25 cellular contexts compared by ENCODE assay signal in genomic region chr3:123159926-123160635, GRCh38. TPM values are rescaled to one million over a fixed set of nuclear protein-coding genes. Genes with fewer than 3 reads are reported as not detected.
DNase-seq lines count a peak whose midpoint lies in the region; ATAC-seq and TF ChIP-seq lines count a peak whose summit lies in the region.
"Had no signal": no experiment of that assay in that cellular context is flagged by ENCODE, and none has a peak within 500 bp of the region (broad histone marks: within the 10 kb centered on the region; RNA-seq: fewer than 3 reads in every experiment).

No MANE protein-coding gene starts in this region.

- no peak overlapping the region for H2AFZ ChIP-seq in hepatocyte

- H4K20me1 ChIP-seq in hepatocyte (ENCODE audit: insufficient read depth, poor library complexity, severe bottlenecking) = no peaks in the 10 kb centered on the region

- no peaks in the 10 kb centered on the region for H3K9me2 ChIP-seq in hepatocyte (replicated peaks; ENCODE audit: insufficient read depth)

- no peak for TF ChIP-seq CTCF in esophagus muscularis mucosa (IDR thresholded peaks at IDR 0.05)
- TF ChIP-seq CTCF in hepatocyte (IDR thresholded peaks at IDR 0.05; ENCODE audit: poor library complexity) = no peak
- TF ChIP-seq CTCF in left lung (IDR thresholded peaks at IDR 0.05) = no peak

- 91% methylated on average over 9 of the region's 9 CpGs for WGBS in esophagus muscularis mucosa
- 90% methylated on average over 9 of the region's 9 CpGs for WGBS in hepatocyte (ENCODE audit: low lambda C conversion rate, missing lambda C conversion rate)

- no peaks in the 10 kb centered on the region for H3K4me1 ChIP-seq in esophagus muscularis mucosa
- peaks cover 24% of the 10 kb centered on the region for H3K4me1 ChIP-seq in hepatocyte (ENCODE audit: insufficient read depth)
- H3K4me1 ChIP-seq in left lung = peaks cover 0 to 6% of the 10 kb centered on the region in 2 donors
- H3K4me1 ChIP-seq: SJSA1 had no signal

- no peak overlapping the region for H3K27ac ChIP-seq in esophagus muscularis mucosa (replicated peaks in 1 of 4)
- no peak overlapping the region for H3K27ac ChIP-seq in hepatocyte
- H3K27ac ChIP-seq in left lung = no peak overlapping the region
- H3K27ac ChIP-seq: SJSA1, upper lobe of left lung had no signal

- TF ChIP-seq EP300 in esophagus muscularis mucosa (IDR thresholded peaks at IDR 0.05) = no peak

- DNase-seq in ELR (ENCODE audit: low read depth) (peak; percentile 44), M059J (ENCODE audit: low read depth) (peak; percentile 55), esophagus muscularis mucosa (ENCODE audit: extremely low spot score) (peak; percentile 60), non-pigmented ciliary epithelial cell (ENCODE audit: low read depth) (peak; percentile 13), hepatocyte (ENCODE audit: low spot score) (no peak), left lung (no peak)
- DNase-seq: activated CD4-positive, alpha-beta memory T cell treated with anti-CD3 and anti-CD28 coated beads, Interleukin-2, amount 10 ng/mL, durations not matched to agents 7 days and 5 days; activated naive CD8-positive, alpha-beta T cell treated with anti-CD3 and anti-CD28 coated beads, Interleukin-2, amount 10 ng/mL, durations not matched to agents 7 days and 5 days; activated T-cell treated with anti-CD3 and anti-CD28 coated beads, Interleukin-2, amount 50 U/mL, for 72 hours; caudate nucleus; effector CD4-positive, alpha-beta T cell; H7; kidney glomerular epithelial cell; MM.1S; natural killer cell; NCI-H1694; NCI-H2227 treated with DMSO at 0.1 percent for 48 hours; NCI-H82; PC-3; stimulated activated CD4-positive, alpha-beta T cell treated with anti-CD3 and anti-CD28 coated beads, Interleukin-4, amount 100 ng/mL, for 1 hour; upper lobe of left lung had no signal

- no peaks in the 10 kb centered on the region for H3K9me3 ChIP-seq in esophagus muscularis mucosa
- H3K9me3 ChIP-seq in hepatocyte (ENCODE audit: low read depth) = no peaks in the 10 kb centered on the region
- H3K9me3 ChIP-seq in left lung = no peaks in the 10 kb centered on the region
- H3K9me3 ChIP-seq: SJSA1, upper lobe of left lung had no signal

- intact Hi-C loops in esophagus muscularis mucosa (cut with DNase I) = no loop called here
- intact Hi-C loops in left lung (cut with DNase I) = no loop called here

- H3K4me2 ChIP-seq in hepatocyte = no peak overlapping the region
- H3K4me2 ChIP-seq: smooth muscle cell had no signal

- H3K27me3 ChIP-seq in esophagus muscularis mucosa (no peaks in the 10 kb centered on the region), hepatocyte (no peaks in the 10 kb centered on the region), left lung (no peaks in the 10 kb centered on the region)
- H3K27me3 ChIP-seq: SJSA1, upper lobe of left lung had no signal

- TF ChIP-seq POLR2A in esophagus muscularis mucosa (IDR thresholded peaks at IDR 0.05; ENCODE audit: low read depth) = no peak

- ATAC-seq in GM21619 (IDR thresholded peaks at IDR 0.05; ENCODE audit: unreplicated experiment) = no peak
- ATAC-seq in left lung = no peak
- ATAC-seq in GM19023 (IDR thresholded peaks at IDR 0.05; ENCODE audit: unreplicated experiment) = no peak
- ATAC-seq: activated T-cell treated with anti-CD3 and anti-CD28 coated beads, Interleukin-2, amount 50 U/mL, for 72 hours; natural killer cell; PC-3 had no signal

- peaks cover 23 to 93% (median 66%) of the 10 kb centered on the region in 4 donors for H3K36me3 ChIP-seq in esophagus muscularis mucosa
- peaks cover 6% of the 10 kb centered on the region for H3K36me3 ChIP-seq in hepatocyte (replicated peaks; ENCODE audit: insufficient read depth, low read depth)
- H3K36me3 ChIP-seq in left lung = peaks cover 0 to 94% of the 10 kb centered on the region in 2 donors
- H3K36me3 ChIP-seq: SJSA1 had no signal

- no peaks in the 10 kb centered on the region for H3K79me2 ChIP-seq in hepatocyte

- H3K4me3 ChIP-seq in esophagus muscularis mucosa (no peak overlapping the region), hepatocyte (no peak overlapping the region), left lung (no peak overlapping the region)
- H3K4me3 ChIP-seq: SJSA1, smooth muscle cell, upper lobe of left lung had no signal

RNA-seq across cellular contexts. Expression of gene SEC22A, which starts 41.7 kb away (rescaled TPM):
- total RNA-seq in M059J (2014; rRNA removed; shearing (Covaris generic)) = 84.8 and 87.9 TPM in 2 replicates
- total RNA-seq in esophagus muscularis mucosa (10 to 100 TPM; 12.0 to 29.9 (median 20.0) TPM), hepatocyte (21.9 and 28.8 TPM in 2 replicates), left lung (10 to 100 TPM; 15.7 to 18.5 TPM)
- polyA plus RNA-seq in hepatocyte = 13.9 and 16.0 TPM in 2 replicates

Comparison
In these comparisons a context has a peak if more than half of its experiments do, and no peak if none do; other contexts are left out.
1. DNase-seq: peak in ELR (single experiment), M059J (single experiment), esophagus muscularis mucosa (single experiment) and non-pigmented ciliary epithelial cell (single experiment); none in hepatocyte (single experiment) and left lung (0 of 2).